In the genomic region with DNA sequence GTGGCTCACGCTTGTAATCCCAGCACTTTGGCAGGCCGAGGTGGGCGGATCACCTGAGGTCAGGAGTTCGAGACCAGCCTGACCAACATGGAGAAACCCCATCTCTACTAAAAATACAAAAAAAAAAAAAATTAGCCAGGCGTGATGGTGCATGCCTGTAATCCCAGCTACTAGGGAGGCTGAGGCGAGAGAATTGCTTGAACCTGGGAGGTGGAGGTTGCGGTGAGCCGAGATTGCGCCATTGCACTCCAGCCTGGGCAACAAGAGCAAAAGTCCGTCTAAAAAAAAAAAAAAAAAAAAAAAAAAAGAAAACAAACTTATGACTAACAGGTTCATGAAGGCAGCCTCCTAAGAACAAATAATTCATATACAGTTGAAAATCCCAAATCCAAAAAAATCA, we compare ENCODE assay signal across 2 cellular contexts. TPM values are rescaled to one million over a fixed set of nuclear protein-coding genes. Genes with fewer than 3 reads are reported as not detected.
"Had no signal": no experiment of that assay in that cellular context is flagged by ENCODE, and none has a peak within 500 bp of the region (broad histone marks: within the 10 kb centered on the region; RNA-seq: fewer than 3 reads in every experiment).

No MANE protein-coding gene starts in this region.

RNA-seq across cellular contexts. Expression of gene ZIM2, which starts 19.9 kb away (rescaled TPM):
- total RNA-seq: G401, GM12878 had no signal
- polyA plus RNA-seq: GM12878 had no signal
